ENCODE assay signal across 15 cellular contexts in the genomic region with DNA sequence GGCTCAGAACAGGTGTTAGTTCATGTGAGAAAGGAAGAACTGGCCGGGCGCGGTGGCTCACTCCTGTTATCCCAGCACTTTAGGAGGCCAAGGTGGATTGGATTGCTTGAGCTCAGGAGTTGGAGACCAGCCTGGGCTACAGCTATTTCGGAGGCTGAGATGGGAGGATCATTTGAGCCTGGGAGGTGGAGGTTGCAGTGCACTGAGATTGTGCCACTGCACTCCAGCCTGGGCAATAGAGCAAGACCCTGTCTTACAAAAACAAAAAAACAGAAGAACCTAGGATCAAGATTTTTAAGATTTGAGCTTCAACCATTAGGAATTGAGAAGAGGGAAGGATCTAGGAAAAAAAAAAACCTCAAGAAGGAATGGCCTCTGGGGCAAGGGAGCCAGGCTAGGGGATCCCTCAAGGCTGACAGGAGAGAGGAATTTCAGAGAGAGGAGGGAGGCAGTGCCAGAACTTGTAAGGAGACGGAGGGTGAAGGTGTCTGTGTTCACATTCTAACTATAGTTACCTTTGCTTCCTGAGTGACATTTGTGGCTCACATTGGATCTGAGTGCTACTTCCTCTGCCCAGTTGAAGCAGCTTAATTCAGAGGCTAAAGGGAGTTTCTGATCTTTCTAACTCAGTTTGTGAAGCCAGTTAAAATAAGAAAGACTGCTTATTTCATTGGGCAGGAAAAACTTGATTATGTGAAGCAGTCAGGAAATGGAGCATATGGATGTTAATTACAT. TPM values are rescaled to one million over a fixed set of nuclear protein-coding genes. Genes with fewer than 3 reads are reported as not detected.
DNase-seq lines count a peak whose midpoint lies in the region; ATAC-seq and TF ChIP-seq lines count a peak whose summit lies in the region.
"Had no signal": no experiment of that assay in that cellular context is flagged by ENCODE, and none has a peak within 500 bp of the region (broad histone marks: within the 10 kb centered on the region; RNA-seq: fewer than 3 reads in every experiment).

No MANE protein-coding gene starts in this region.

- H3K4me3 Mint-ChIP-seq in natural killer cell: no peak overlapping the region
- H3K4me3 Mint-ChIP-seq in natural killer cell treated with Interleukin-12 subunit alpha and Interleukin-12 subunit beta and Interleukin-15 and Interleukin-18, amount 100 ng/mL, for 72 hours: no peak overlapping the region
- H3K4me3 Mint-ChIP-seq in T-helper 17 cell: no peak overlapping the region
- peak overlapping the region; percentile 4 for H3K4me3 Mint-ChIP-seq in type B pancreatic cell

- H3K4me1 ChIP-seq in hepatocyte (ENCODE audit: insufficient read depth) (peaks cover 71% of the 10 kb centered on the region), neuronal stem cell (ENCODE audit: control insufficient read depth in 2 of 2, insufficient read depth in 1 of 2, low read depth in 1 of 2, low read length in 2 of 2) (peaks cover 3 to 13% of the 10 kb centered on the region in 2 donors)

- peak overlapping the region; percentile 4 for H3K27ac ChIP-seq in hepatocyte
- no peak overlapping the region for H3K27ac ChIP-seq in neuronal stem cell (replicated peaks; ENCODE audit: low read length)

- no peak overlapping the region for H2BK15ac ChIP-seq in neuronal stem cell (ENCODE audit: low read length)

- intact Hi-C loops in natural killer cell (cut with micrococcal nuclease): no loop called here

- H2AFZ ChIP-seq in hepatocyte (no peak overlapping the region), neuronal stem cell (ENCODE audit: low read length) (no peak overlapping the region)

- no peaks in the 10 kb centered on the region for H3K9me3 Mint-ChIP-seq in natural killer cell
- no peaks in the 10 kb centered on the region for H3K9me3 Mint-ChIP-seq in natural killer cell treated with Interleukin-12 subunit alpha and Interleukin-12 subunit beta and Interleukin-15 and Interleukin-18, amount 100 ng/mL, for 72 hours
- H3K9me3 Mint-ChIP-seq in type B pancreatic cell: no peaks in the 10 kb centered on the region

- H2AK5ac ChIP-seq in neuronal stem cell (ENCODE audit: low read depth, low read length): no peak overlapping the region

- H3K27me3 Mint-ChIP-seq in natural killer cell (ENCODE audit: low read depth in 2 of 2): no peaks in the 10 kb centered on the region
- H3K27me3 Mint-ChIP-seq in natural killer cell treated with Interleukin-12 subunit alpha and Interleukin-12 subunit beta and Interleukin-15 and Interleukin-18, amount 100 ng/mL, for 72 hours: no peaks in the 10 kb centered on the region
- no peaks in the 10 kb centered on the region for H3K27me3 Mint-ChIP-seq in T-helper 17 cell
- H3K27me3 Mint-ChIP-seq in type B pancreatic cell: no peaks in the 10 kb centered on the region

- H3K4me3 ChIP-seq in hepatocyte: no peak overlapping the region
- H3K4me3 ChIP-seq in neuronal stem cell (ENCODE audit: low read length in 2 of 2): no peak overlapping the region

- H3K36me3 ChIP-seq in hepatocyte (replicated peaks; ENCODE audit: insufficient read depth, low read depth): no peaks in the 10 kb centered on the region
- peaks cover 0 to 6% of the 10 kb centered on the region in 2 donors for H3K36me3 ChIP-seq in neuronal stem cell (replicated peaks in 1 of 2; ENCODE audit: control insufficient read depth in 2 of 2, insufficient read depth in 2 of 2, low read length in 2 of 2)

- H2BK120ac ChIP-seq in neuronal stem cell (ENCODE audit: low read depth, low read length): no peak overlapping the region

- H3K79me2 ChIP-seq in hepatocyte: peaks cover 100% of the 10 kb centered on the region

- no peak overlapping the region for H3K9ac ChIP-seq in neuronal stem cell (ENCODE audit: low read depth, low read length, poor library complexity)

- H3K4me1 Mint-ChIP-seq in natural killer cell: peaks cover 76 to 78% of the 10 kb centered on the region in 2 donors
- peaks cover 58 to 71% of the 10 kb centered on the region in 2 donors for H3K4me1 Mint-ChIP-seq in natural killer cell treated with Interleukin-12 subunit alpha and Interleukin-12 subunit beta and Interleukin-15 and Interleukin-18, amount 100 ng/mL, for 72 hours (ENCODE audit: low read depth in 2 of 2)
- H3K4me1 Mint-ChIP-seq in T-helper 17 cell: peaks cover 64% of the 10 kb centered on the region
- peaks cover 67% of the 10 kb centered on the region for H3K4me1 Mint-ChIP-seq in type B pancreatic cell (ENCODE audit: unreplicated experiment)

- H3K36me3 Mint-ChIP-seq in natural killer cell (peaks cover 6% of the 10 kb centered on the region), T-helper 17 cell (ENCODE audit: low read depth) (peaks cover 5% of the 10 kb centered on the region), type B pancreatic cell (peaks cover 26% of the 10 kb centered on the region)
- H3K36me3 Mint-ChIP-seq in natural killer cell treated with Interleukin-12 subunit alpha and Interleukin-12 subunit beta and Interleukin-15 and Interleukin-18, amount 100 ng/mL, for 72 hours: no peaks in the 10 kb centered on the region

- no peak overlapping the region for H2BK5ac ChIP-seq in neuronal stem cell (ENCODE audit: low read length)

- H3K4me2 ChIP-seq in hepatocyte: no peak overlapping the region
- H3K4me2 ChIP-seq in neuronal stem cell (ENCODE audit: insufficient read depth, low read length, poor library complexity, severe bottlenecking): no peak overlapping the region

- H3K79me1 ChIP-seq in neuronal stem cell (ENCODE audit: low read depth, low read length): peaks cover 6% of the 10 kb centered on the region

- no peak overlapping the region for H2BK12ac ChIP-seq in neuronal stem cell (ENCODE audit: low read length)

- H3K9me2 ChIP-seq in hepatocyte (replicated peaks; ENCODE audit: insufficient read depth): no peaks in the 10 kb centered on the region

- H3K27ac Mint-ChIP-seq in natural killer cell (peak overlapping the region; percentile 32 to 68), T-helper 17 cell (peak overlapping the region; percentile 90), type B pancreatic cell (peak overlapping the region; percentile 69)
- peak overlapping the region in 1 of 2 donors; percentile 64 for H3K27ac Mint-ChIP-seq in natural killer cell treated with Interleukin-12 subunit alpha and Interleukin-12 subunit beta and Interleukin-15 and Interleukin-18, amount 100 ng/mL, for 72 hours

- no peak for TF ChIP-seq CTCF in natural killer cell (IDR thresholded peaks at IDR 0.05)
- no peak for TF ChIP-seq CTCF in hepatocyte (IDR thresholded peaks at IDR 0.05; ENCODE audit: poor library complexity)
- no peak for TF ChIP-seq CTCF in type B pancreatic cell (conservative IDR thresholded peaks at IDR 0.05)

- no peak overlapping the region for H4K91ac ChIP-seq in neuronal stem cell (ENCODE audit: low read depth, low read length, poor library complexity)

- no peak overlapping the region for H3K23ac ChIP-seq in neuronal stem cell (ENCODE audit: low read depth, low read length, poor library complexity)

- no peak overlapping the region for H3K14ac ChIP-seq in neuronal stem cell (ENCODE audit: low read length)

- H4K20me1 ChIP-seq in hepatocyte (ENCODE audit: insufficient read depth, poor library complexity, severe bottlenecking): peaks cover 96% of the 10 kb centered on the region

- peak; percentile 46 to 67 (median 62) for ATAC-seq in natural killer cell
- ATAC-seq in natural killer cell treated with Interleukin-12 subunit alpha and Interleukin-12 subunit beta and Interleukin-15 and Interleukin-18, amount 100 ng/mL, for 72 hours: no peak
- no peak for ATAC-seq in T-helper 17 cell

- H4K8ac ChIP-seq in neuronal stem cell (ENCODE audit: low read depth, low read length): no peak overlapping the region

- no peak overlapping the region for H3K4ac ChIP-seq in neuronal stem cell (ENCODE audit: low read length)

- no peaks in the 10 kb centered on the region for H3K9me3 ChIP-seq in T-helper 17 cell (ENCODE audit: control insufficient read depth, low read length, poor library complexity, severe bottlenecking)
- no peaks in the 10 kb centered on the region for H3K9me3 ChIP-seq in hepatocyte (ENCODE audit: low read depth)
- peaks cover 0 to 9% of the 10 kb centered on the region in 2 donors for H3K9me3 ChIP-seq in neuronal stem cell (replicated peaks in 1 of 2; ENCODE audit: control insufficient read depth in 2 of 2, insufficient read depth in 1 of 2, low read depth in 1 of 2, low read length in 2 of 2)

- 88% methylated on average over 5 of the region's 5 CpGs for WGBS in hepatocyte (ENCODE audit: low lambda C conversion rate, missing lambda C conversion rate)
- WGBS in neuronal stem cell (ENCODE audit: extremely low coverage in 2 of 2, insufficient read length in 2 of 2, insufficient replicate concordance in 1 of 2), 2 donors: no CpG with 5 or more reads among the region's 5 CpGs

- DNase-seq in natural killer cell (no peak), T-helper 17 cell (no peak), hepatocyte (ENCODE audit: low spot score) (no peak), type B pancreatic cell (ENCODE audit: extremely low spot score, unreplicated experiment) (no peak), neuronal stem cell (ENCODE audit: low spot score) (no peak), NCI-H2196 (lab: John Stamatoyannopoulos, UW; ENCODE audit: unreplicated experiment) (no peak), DMS153 treated with DMSO at 0.1 percent for 48 hours (lab: John Stamatoyannopoulos, UW; ENCODE audit: unreplicated experiment) (no peak)
- no peak for DNase-seq in natural killer cell treated with Interleukin-12 subunit alpha and Interleukin-12 subunit beta and Interleukin-15 and Interleukin-18, amount 100 ng/mL, for 72 hours (ENCODE audit: low spot score)
- DNase-seq: effector memory CD4-positive, alpha-beta T cell; IMR-90; midbrain; NCI-H1105 treated with DMSO at 0.1 percent for 48 hours; NCI-H226; stimulated activated CD4-positive, alpha-beta T cell treated with anti-CD3 and anti-CD28 coated beads, Interleukin-1b, Interleukin-23, amount 100 ng/mL, for 48 hours; stimulated activated CD8-positive, alpha-beta memory T cell treated with anti-CD3 and anti-CD28 coated beads, Interleukin-4, amount 100 ng/mL, for 48 hours had no signal

- no peak overlapping the region for H3K18ac ChIP-seq in neuronal stem cell (ENCODE audit: low read length)

- H3K27me3 ChIP-seq in hepatocyte (no peaks in the 10 kb centered on the region), neuronal stem cell (ENCODE audit: control insufficient read depth in 3 of 3, insufficient read depth in 3 of 3, low read depth in 1 of 3, low read length in 3 of 3) (no peaks in the 10 kb centered on the region)

RNA-seq across cellular contexts. Expression of a gene that starts 26.1 kb away (rescaled TPM):
- total RNA-seq in natural killer cell (10 to 100 TPM; 63.7 to 74.0 (median 70.0) TPM), T-helper 17 cell (10 to 100 TPM; 48.6 to 50.6 TPM), hepatocyte (95.1 and 101 TPM in 2 replicates), type B pancreatic cell (ENCODE audit: low replicate concordance) (111 and 170 TPM in 2 replicates)
- total RNA-seq in natural killer cell treated with Interleukin-12 subunit alpha and Interleukin-12 subunit beta and Interleukin-15 and Interleukin-18, amount 100 ng/mL, for 72 hours: 10 to 100 TPM; 62.3 to 84.5 TPM
- 7.3 and 8.1 TPM in 2 replicates for polyA plus RNA-seq in hepatocyte
- polyA plus RNA-seq in neuronal stem cell (2013, experiment 1 of 2): 68.2 TPM
- polyA plus RNA-seq in neuronal stem cell (2013, experiment 2 of 2): 67.4 TPM

Comparison
In these comparisons a context has a peak if more than half of its experiments do, and no peak if none do; other contexts are left out.
1. ATAC-seq: peak in natural killer cell (3 of 3); none in natural killer cell treated with Interleukin-12 subunit alpha and Interleukin-12 subunit beta and Interleukin-15 and Interleukin-18, amount 100 ng/mL, for 72 hours (0 of 2) and T-helper 17 cell (single experiment).